10 cellular contexts compared by ENCODE assay signal in genomic region chr18:23970161-23971153, GRCh38. TPM values are rescaled to one million over a fixed set of nuclear protein-coding genes. Genes with fewer than 3 reads are reported as not detected.
DNase-seq lines count a peak whose midpoint lies in the region; ATAC-seq, FAIRE-seq and TF ChIP-seq lines count a peak whose summit lies in the region.
"Had no signal": no experiment of that assay in that cellular context is flagged by ENCODE, and none has a peak within 500 bp of the region (broad histone marks: within the 10 kb centered on the region; RNA-seq: fewer than 3 reads in every experiment).

No MANE protein-coding gene starts in this region.

- POLR2A ChIA-PET in HEK293 (lab: Yijun Ruan, JAX) = no interaction called here

- no peaks in the 10 kb centered on the region for H3K27me3 ChIP-seq in psoas muscle (ENCODE audit: insufficient read depth in 3 of 3, low read length in 2 of 3)
- no peaks in the 10 kb centered on the region for H3K27me3 ChIP-seq in adrenal gland

- CTCF ChIA-PET in HEK293 (lab: Yijun Ruan, JAX) = interaction anchor here (0.6 to 0.7 kb wide), 2 partner anchors 184 to 277 kb away, joined by 3 read pairs; no protein-coding TSS in a partner anchor

- TF ChIP-seq POLR2A in adrenal gland (IDR thresholded peaks at IDR 0.05) = no peak

- H3K4me1 ChIP-seq in HEK293 (ENCODE audit: control insufficient read depth, insufficient read depth, low read length) (no peaks in the 10 kb centered on the region), psoas muscle (no peaks in the 10 kb centered on the region), adrenal gland (replicated peaks in 1 of 2) (no peaks in the 10 kb centered on the region)

- no peak for FAIRE-seq in D721Med (lab: Jason Lieb, UNC)

- 76 to 84% (median 83%) methylated on average over 7 of the region's 7 CpGs for WGBS in psoas muscle, 3 donors
- WGBS in adrenal gland, 4 donors = 73 to 82% (median 78%) methylated on average over 7 of the region's 7 CpGs

- H3K4me3 ChIP-seq in HEK293 (ENCODE audit: low read depth, low read length) (no peak overlapping the region), psoas muscle (no peak overlapping the region), adrenal gland (no peak overlapping the region)
- H3K4me3 ChIP-seq: SK-N-MC had no signal

- ATAC-seq in SK-N-SH treated with all-trans-retinoic acid at 6 μM for 48 hours = no peak
- ATAC-seq in psoas muscle = no peak

- H3K36me3 ChIP-seq in HEK293 (ENCODE audit: control insufficient read depth in 2 of 2, insufficient read depth in 1 of 2, low read length in 2 of 2) = no peaks in the 10 kb centered on the region
- no peaks in the 10 kb centered on the region for H3K36me3 ChIP-seq in psoas muscle (ENCODE audit: insufficient read depth in 1 of 2, low read depth in 1 of 2)
- H3K36me3 ChIP-seq in adrenal gland (replicated peaks in 1 of 2) = no peaks in the 10 kb centered on the region

- TF ChIP-seq CTCF in HEK293 (tag by site-specific recombination; IDR thresholded peaks at IDR 0.05) (no peak), psoas muscle (IDR thresholded peaks at IDR 0.05) (no peak), D721Med (IDR thresholded peaks at IDR 0.05; ENCODE audit: insufficient read depth, missing control alignments) (no peak), adrenal gland (IDR thresholded peaks at IDR 0.05) (no peak)

- intact Hi-C loops in psoas muscle (cut with DNase I) (no loop called here), adrenal gland (cut with DNase I) (no loop called here)

- DNase-seq in T-helper 22 cell (ENCODE audit: low read depth) (peak; percentile 68), psoas muscle (no peak), D721Med (ENCODE audit: insufficient read length, low spot score) (no peak), adrenal gland (no peak)
- DNase-seq in activated naive CD4-positive, alpha-beta T cell treated with anti-CD3 and anti-CD28 coated beads, Interleukin-2, amount 50 U/mL, for 16 hours = peak; percentile 34
- peak; percentile 66 for DNase-seq in stimulated activated CD4-positive, alpha-beta T cell treated with anti-CD3 and anti-CD28 coated beads, Interleukin-4, amount 100 ng/mL, for 24 hours
- DNase-seq: NCI-H1694 had no signal

- no peaks in the 10 kb centered on the region for H3K9me3 ChIP-seq in HEK293 (ENCODE audit: control insufficient read depth, insufficient read depth, low read depth, low read length)
- no peaks in the 10 kb centered on the region for H3K9me3 ChIP-seq in psoas muscle
- H3K9me3 ChIP-seq in adrenal gland (replicated peaks in 1 of 3) = no peaks in the 10 kb centered on the region

- H3K27ac ChIP-seq in HEK293 (ENCODE audit: extremely low read depth, low read depth, low read length) (no peak overlapping the region), psoas muscle (no peak overlapping the region), adrenal gland (no peak overlapping the region)
- H3K27ac ChIP-seq: SK-N-MC had no signal

TF ChIP-seq in HEK293, 187 proteins besides CTCF, POLR2A, EP300 and RAD21:
- TF ChIP-seq ZBTB6 (tag by site-specific recombination; IDR thresholded peaks at IDR 0.05) (no peak), SCRT2 (tag by site-specific recombination; IDR thresholded peaks at IDR 0.05) (no peak), KLF7 (tag by site-specific recombination; IDR thresholded peaks at IDR 0.05; ENCODE audit: borderline replicate concordance) (no peak), ZNF747 (tag by site-specific recombination; IDR thresholded peaks at IDR 0.05) (no peak), ZNF121 (tag by site-specific recombination; IDR thresholded peaks at IDR 0.05) (0 out of 2 replicates have a peak, but pooled peaks have one; percentile 54), ZBTB21 (tag by site-specific recombination; IDR thresholded peaks at IDR 0.05) (no peak), ZNF24 (tag by site-specific recombination; IDR thresholded peaks at IDR 0.05) (no peak), ZNF792 (tag by site-specific recombination; IDR thresholded peaks at IDR 0.05) (no peak), ZNF366 (tag by site-specific recombination; conservative IDR thresholded peaks at IDR 0.05) (no peak)

TF ChIP-seq in SK-N-SH treated with all-trans-retinoic acid at 6 μM for 48 hours, 23 proteins besides CTCF, POLR2A, EP300 and RAD21:
- TF ChIP-seq ZFP3 (CRISPR knock-in tag; IDR thresholded peaks at IDR 0.05) (no peak), BACH2 (CRISPR knock-in tag; IDR thresholded peaks at IDR 0.05; ENCODE audit: borderline replicate concordance) (no peak), ZC3H10 (CRISPR knock-in tag; IDR thresholded peaks at IDR 0.05) (no peak)

RNA-seq across cellular contexts. Expression of gene TTC39C, which starts 44.1 kb away (rescaled TPM):
- total RNA-seq in psoas muscle = 1 to 10 TPM; 1.2 to 2.4 (median 1.7) TPM
- polyA plus RNA-seq in psoas muscle = 1 to 10 TPM in 1 of 3 donors, under 1 TPM in 2; 0.48 to 1.1 (median 0.51) TPM
- total RNA-seq in adrenal gland = 10 to 100 TPM; 37.9 to 77.6 (median 51.0) TPM
- 10 to 100 TPM; 31.2 to 53.5 (median 35.9) TPM for polyA plus RNA-seq in adrenal gland

Comparison
In these comparisons a context has a peak if more than half of its experiments do, and no peak if none do; other contexts are left out.
1. DNase-seq: peak in T-helper 22 cell (single experiment), activated naive CD4-positive, alpha-beta T cell treated with anti-CD3 and anti-CD28 coated beads, Interleukin-2, amount 50 U/mL, for 16 hours (single experiment) and stimulated activated CD4-positive, alpha-beta T cell treated with anti-CD3 and anti-CD28 coated beads, Interleukin-4, amount 100 ng/mL, for 24 hours (single experiment); none in psoas muscle (0 of 2), D721Med (single experiment) and adrenal gland (0 of 7).
2. RNA of gene TTC39C, which starts 44.1 kb away (total RNA-seq): 37.9 to 77.6 TPM in adrenal gland; 1.2 to 2.4 TPM in psoas muscle; every median in the first group is over 10 times any median in the second.